Comparison of ENCODE assay signal across 20 cellular contexts in genomic region chr7:121739465-121739864, GRCh38.
DNase-seq lines count a peak whose midpoint lies in the region; ATAC-seq and TF ChIP-seq lines count a peak whose summit lies in the region.
"Had no signal": no experiment of that assay in that cellular context is flagged by ENCODE, and none has a peak within 500 bp of the region (broad histone marks: within the 10 kb centered on the region; RNA-seq: fewer than 3 reads in every experiment).

No MANE protein-coding gene starts in this region.

- TF ChIP-seq CTCF in HEK293 (tag by site-specific recombination; IDR thresholded peaks at IDR 0.05) (no peak), WTC11 (IDR thresholded peaks at IDR 0.05) (no peak), type B pancreatic cell (conservative IDR thresholded peaks at IDR 0.05) (no peak)

- no peak for DNase-seq in WTC11 (ENCODE audit: low spot score)
- DNase-seq in mesendoderm, result peak; percentile 7
- DNase-seq in type B pancreatic cell (ENCODE audit: extremely low spot score, unreplicated experiment), result no peak
- no peak for DNase-seq in T-cell
- no peak for DNase-seq in NCI-H524 treated with DMSO at 0.1 percent for 48 hours (lab: John Stamatoyannopoulos, UW)
- DNase-seq: C1 segment of cervical spinal cord; CD8-positive, alpha-beta memory T cell; Kasumi-1; MG63; NCI-H1048; NCI-H1436; NCI-H2029; NCI-H2171 treated with DMSO at 0.1 percent for 48 hours; NCI-H82; PC-3; SJCRH30 had no signal

- no peaks in the 10 kb centered on the region for H3K79me2 ChIP-seq in mesendoderm (ENCODE audit: control insufficient read depth, insufficient read depth, low read length)

- H3K79me1 ChIP-seq in mesendoderm (ENCODE audit: low read length), result no peaks in the 10 kb centered on the region

- no peaks in the 10 kb centered on the region for H3K36me3 Mint-ChIP-seq in WTC11
- no peaks in the 10 kb centered on the region for H3K36me3 Mint-ChIP-seq in type B pancreatic cell
- no peaks in the 10 kb centered on the region for H3K36me3 Mint-ChIP-seq in T-cell
- H3K36me3 Mint-ChIP-seq: CD8-positive, alpha-beta memory T cell; IgD-negative memory B cell had no signal

- H3K9ac ChIP-seq in mesendoderm (ENCODE audit: low read length), result no peak overlapping the region

- CTCF ChIA-PET in HEK293 (lab: Yijun Ruan, JAX), result no interaction called here
- CTCF ChIA-PET in WTC11 (lab: Charles Lee), result no interaction called here
- CTCF ChIA-PET in T-cell (lab: Charles Lee), result no interaction called here

- H3K27me3 Mint-ChIP-seq in WTC11 (ENCODE audit: low read depth) (no peaks in the 10 kb centered on the region), type B pancreatic cell (no peaks in the 10 kb centered on the region), T-cell (no peaks in the 10 kb centered on the region)

- no peaks in the 10 kb centered on the region for H3K4me1 ChIP-seq in HEK293 (ENCODE audit: control insufficient read depth, insufficient read depth, low read length)
- H3K4me1 ChIP-seq in mesendoderm (ENCODE audit: control insufficient read depth, low read depth, low read length), result no peaks in the 10 kb centered on the region
- H3K4me1 ChIP-seq: HAP-1, SJCRH30 had no signal

- no peak overlapping the region for H2BK5ac ChIP-seq in mesendoderm (ENCODE audit: low read length)

- H3K36me3 ChIP-seq in HEK293 (ENCODE audit: control insufficient read depth in 2 of 2, insufficient read depth in 1 of 2, low read length in 2 of 2), result no peaks in the 10 kb centered on the region
- no peaks in the 10 kb centered on the region for H3K36me3 ChIP-seq in mesendoderm (ENCODE audit: control insufficient read depth, insufficient read depth, low read length)
- H3K36me3 ChIP-seq: HAP-1, MG63, SJCRH30 had no signal

- no peaks in the 10 kb centered on the region for H3K27me3 ChIP-seq in mesendoderm (ENCODE audit: insufficient read depth, low read length, poor library complexity)
- H3K27me3 ChIP-seq: MG63 had no signal

- WGBS in mesendoderm (ENCODE audit: extremely low coverage, insufficient coverage, low lambda C conversion rate), result no CpG with 5 or more reads among the region's 3 CpGs

- H3K4me3 Mint-ChIP-seq in WTC11 (no peak overlapping the region), type B pancreatic cell (no peak overlapping the region), T-cell (no peak overlapping the region)
- H3K4me3 Mint-ChIP-seq: CD8-positive, alpha-beta memory T cell; IgD-negative memory B cell had no signal

- H3K4me2 ChIP-seq in mesendoderm (ENCODE audit: low read length), result no peak overlapping the region

- no peak overlapping the region for H4K8ac ChIP-seq in mesendoderm (ENCODE audit: low read depth, low read length)

- H3K9me3 Mint-ChIP-seq in WTC11 (no peaks in the 10 kb centered on the region), type B pancreatic cell (no peaks in the 10 kb centered on the region), T-cell (peaks cover 0 to 9% (median 3%) of the 10 kb centered on the region in 3 donors)
- H3K9me3 Mint-ChIP-seq: IgD-negative memory B cell had no signal

- H3K27ac Mint-ChIP-seq in WTC11 (peak overlapping the region; percentile 47), type B pancreatic cell (peak overlapping the region; percentile 27), T-cell (no peak overlapping the region)
- H3K27ac Mint-ChIP-seq: CD8-positive, alpha-beta memory T cell; IgD-negative memory B cell had no signal

- H2BK15ac ChIP-seq in mesendoderm (replicated peaks; ENCODE audit: low read depth), result no peak overlapping the region

- no peak overlapping the region for H3K56ac ChIP-seq in mesendoderm (ENCODE audit: low read length)

- H3K27ac ChIP-seq in HEK293 (ENCODE audit: extremely low read depth, low read depth, low read length), result no peak overlapping the region
- no peak overlapping the region for H3K27ac ChIP-seq in mesendoderm (ENCODE audit: low read depth, low read length)
- H3K27ac ChIP-seq: SJCRH30 had no signal

- ATAC-seq in WTC11 (peak; percentile 60), T-cell (replicated peaks in 1 of 4) (no peak), HG03159 (IDR thresholded peaks at IDR 0.05; ENCODE audit: unreplicated experiment) (no peak)
- ATAC-seq: PC-3 had no signal

- H3K4ac ChIP-seq in mesendoderm (ENCODE audit: low read depth, low read length), result no peak overlapping the region

- no peak overlapping the region for H3K23ac ChIP-seq in mesendoderm (ENCODE audit: low read length)

- no peak overlapping the region for H3K18ac ChIP-seq in mesendoderm (ENCODE audit: low read length)

- H2BK120ac ChIP-seq in mesendoderm (ENCODE audit: low read depth, low read length), result no peak overlapping the region

- peaks cover 7% of the 10 kb centered on the region for H3K4me1 Mint-ChIP-seq in WTC11
- peaks cover 9% of the 10 kb centered on the region for H3K4me1 Mint-ChIP-seq in type B pancreatic cell (ENCODE audit: unreplicated experiment)
- no peaks in the 10 kb centered on the region for H3K4me1 Mint-ChIP-seq in T-cell
- H3K4me1 Mint-ChIP-seq: CD8-positive, alpha-beta memory T cell; IgD-negative memory B cell had no signal

- H3K9me3 ChIP-seq in HEK293 (ENCODE audit: control insufficient read depth, insufficient read depth, low read depth, low read length), result no peaks in the 10 kb centered on the region
- H3K9me3 ChIP-seq: HAP-1, MG63, SJCRH30 had no signal

- H3K4me3 ChIP-seq in HEK293 (ENCODE audit: low read depth, low read length), result no peak overlapping the region
- H3K4me3 ChIP-seq in mesendoderm (ENCODE audit: low read length), result no peak overlapping the region
- H3K4me3 ChIP-seq: HAP-1, MG63, SJCRH30 had no signal

- POLR2A ChIA-PET in HEK293 (lab: Yijun Ruan, JAX), result no interaction called here
- POLR2A ChIA-PET in WTC11 (lab: Charles Lee), result no interaction called here
- POLR2A ChIA-PET in T-cell (lab: Charles Lee), result no interaction called here

- H4K5ac ChIP-seq in mesendoderm (ENCODE audit: low read length), result no peak overlapping the region

- H2AK5ac ChIP-seq in mesendoderm (ENCODE audit: low read length), result no peak overlapping the region

TF ChIP-seq in HEK293, 187 proteins besides CTCF, POLR2A, EP300 and RAD21 (continues in another document):
- TF ChIP-seq, protein P1, sequence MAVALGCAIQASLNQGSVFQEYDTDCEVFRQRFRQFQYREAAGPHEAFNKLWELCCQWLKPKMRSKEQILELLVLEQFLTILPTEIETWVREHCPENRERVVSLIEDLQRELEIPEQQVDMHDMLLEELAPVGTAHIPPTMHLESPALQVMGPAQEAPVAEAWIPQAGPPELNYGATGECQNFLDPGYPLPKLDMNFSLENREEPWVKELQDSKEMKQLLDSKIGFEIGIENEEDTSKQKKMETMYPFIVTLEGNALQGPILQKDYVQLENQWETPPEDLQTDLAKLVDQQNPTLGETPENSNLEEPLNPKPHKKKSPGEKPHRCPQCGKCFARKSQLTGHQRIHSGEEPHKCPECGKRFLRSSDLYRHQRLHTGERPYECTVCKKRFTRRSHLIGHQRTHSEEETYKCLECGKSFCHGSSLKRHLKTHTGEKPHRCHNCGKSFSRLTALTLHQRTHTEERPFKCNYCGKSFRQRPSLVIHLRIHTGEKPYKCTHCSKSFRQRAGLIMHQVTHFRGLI (tag by site-specific recombination; IDR thresholded peaks at IDR 0.05), result peak; percentile 97

TF ChIP-seq in WTC11, 78 proteins besides CTCF, POLR2A, EP300 and RAD21 (continues in another document):
- TF ChIP-seq FOXK1 (CRISPR knock-in tag; IDR thresholded peaks at IDR 0.05), result no peak
- no peak for TF ChIP-seq ZNF423 (CRISPR knock-in tag; IDR thresholded peaks at IDR 0.05)
- TF ChIP-seq FOXJ3 (CRISPR knock-in tag; IDR thresholded peaks at IDR 0.05; ENCODE audit: borderline replicate concordance), result no peak
- no peak for TF ChIP-seq ESRRA (CRISPR knock-in tag; IDR thresholded peaks at IDR 0.05; ENCODE audit: borderline replicate concordance)
- no peak for TF ChIP-seq E2F1 (CRISPR knock-in tag; IDR thresholded peaks at IDR 0.05)
- no peak for TF ChIP-seq EMX1 (CRISPR knock-in tag; IDR thresholded peaks at IDR 0.05)
- TF ChIP-seq, protein P2, sequence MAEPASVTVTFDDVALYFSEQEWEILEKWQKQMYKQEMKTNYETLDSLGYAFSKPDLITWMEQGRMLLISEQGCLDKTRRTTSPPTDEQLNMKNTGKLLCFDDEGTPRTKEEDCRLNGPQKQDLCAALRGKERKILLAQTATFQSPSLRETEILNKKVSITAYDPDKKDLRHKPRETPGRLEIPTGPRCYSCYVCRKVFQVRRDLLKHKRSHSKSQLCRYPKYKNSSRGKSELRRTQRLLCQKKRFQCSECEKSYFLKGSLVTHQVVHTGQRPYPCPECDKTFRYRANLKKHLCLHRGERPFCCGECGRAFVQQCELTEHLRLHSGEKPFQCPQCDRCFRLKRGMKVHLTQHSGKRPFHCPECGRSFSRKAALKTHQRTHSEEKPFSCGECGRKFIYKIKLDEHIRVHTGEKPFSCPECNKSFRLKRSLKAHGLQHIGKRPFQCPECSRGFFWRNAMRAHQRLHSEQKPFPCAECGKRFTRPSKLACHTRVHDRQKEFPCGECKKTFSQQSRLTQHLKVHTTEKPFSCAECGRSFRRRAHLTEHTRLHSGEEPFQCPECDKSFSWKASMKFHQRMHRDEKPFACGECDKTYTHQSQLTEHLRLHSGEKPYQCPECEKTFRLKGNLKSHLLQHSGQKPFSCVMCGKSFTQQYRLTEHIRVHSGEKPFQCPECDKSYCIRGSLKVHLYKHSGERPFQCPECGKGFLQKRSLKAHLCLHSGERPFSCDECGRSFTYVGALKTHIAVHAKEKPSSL (CRISPR knock-in tag; conservative IDR thresholded peaks at IDR 0.05), result no peak

Comparison
In these comparisons a context has a peak if more than half of its experiments do, and no peak if none do; other contexts are left out.
1. H3K27ac Mint-ChIP-seq: peak in WTC11 (single experiment) and type B pancreatic cell (single experiment); none in T-cell (0 of 2).